In the genomic region with DNA sequence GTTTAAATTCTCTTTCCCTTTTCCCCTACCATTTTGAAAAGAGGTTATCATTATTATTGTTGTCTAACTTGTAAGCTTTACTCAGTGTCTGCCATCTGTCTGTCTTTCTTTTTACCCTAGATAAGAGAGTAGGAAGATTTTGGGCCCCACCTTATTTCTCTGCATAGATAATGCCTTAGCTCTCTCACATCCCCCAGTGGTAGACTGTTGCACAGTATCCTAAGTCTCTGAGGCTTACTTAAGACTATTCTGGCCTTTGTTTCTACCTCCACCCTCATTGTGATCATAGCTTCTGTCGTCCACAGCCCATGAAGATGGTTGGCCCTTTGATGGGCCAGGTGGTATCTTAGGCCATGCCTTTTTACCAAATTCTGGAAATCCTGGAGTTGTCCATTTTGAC, we compare ENCODE assay signal across 12 cellular contexts. TPM values are rescaled to one million over a fixed set of nuclear protein-coding genes. Genes with fewer than 3 reads are reported as not detected.
DNase-seq lines count a peak whose midpoint lies in the region; ATAC-seq, FAIRE-seq and TF ChIP-seq lines count a peak whose summit lies in the region.
"Had no signal": no experiment of that assay in that cellular context is flagged by ENCODE, and none has a peak within 500 bp of the region (broad histone marks: within the 10 kb centered on the region; RNA-seq: fewer than 3 reads in every experiment).

No MANE protein-coding gene starts in this region.

- intact Hi-C loops in GM12878 (cut with micrococcal nuclease; ENCODE audit: unreplicated experiment), result no loop called here

- TF ChIP-seq RAD21 in GM12878 (IDR thresholded peaks at IDR 0.05; ENCODE audit: insufficient read depth, low read depth, low read length), result peak; percentile 30; the same call in 1 of the 2 replicates

- H3K27ac ChIP-seq in GM12878 (ENCODE audit: control insufficient read depth, insufficient read depth), result no peak overlapping the region
- H3K27ac ChIP-seq in osteoblast (ENCODE audit: low read depth, low read length), result no peak overlapping the region

- H2AFZ ChIP-seq in GM12878 (ENCODE audit: control insufficient read depth, low read depth, low read length) (no peak overlapping the region), osteoblast (ENCODE audit: low read length) (no peak overlapping the region)

- CTCF ChIA-PET in GM12878 (lab: Yijun Ruan, JAX), result interaction anchor here (1.4 kb wide), 1 partner anchor 354 kb away, joined by 6 read pairs; the partner anchor contains the start of gene OR51D1

- H3K4me1 ChIP-seq in GM12878 (ENCODE audit: control insufficient read depth, insufficient read depth, low read length), result no peaks in the 10 kb centered on the region
- H3K4me1 ChIP-seq in osteoblast (ENCODE audit: insufficient read depth, low read length), result no peaks in the 10 kb centered on the region

- ATAC-seq in GM12878, result peak; percentile 69
- ATAC-seq: activated CD8-positive, alpha-beta T cell treated with anti-CD3 and anti-CD28 coated beads, Interleukin-2, amount 10 ng/mL, durations not matched to agents 7 days and 5 days; naive thymus-derived CD8-positive, alpha-beta T cell had no signal

- no peak overlapping the region for H3K4me3 ChIP-seq in GM12878
- no peak overlapping the region for H3K4me3 ChIP-seq in osteoblast (ENCODE audit: insufficient read depth, low read length)

- no TSS peak for BruUV-seq in GM12878 (replicated peaks; lab: Mats Ljungman, UMichigan)

- no peaks in the 10 kb centered on the region for H3K36me3 ChIP-seq in GM12878 (ENCODE audit: control insufficient read depth in 2 of 2, insufficient read depth in 2 of 2, low read length in 1 of 2)
- no peaks in the 10 kb centered on the region for H3K36me3 ChIP-seq in osteoblast (ENCODE audit: insufficient read depth, low read length)

- H3K79me2 ChIP-seq in GM12878 (ENCODE audit: control insufficient read depth, insufficient read depth, low read length), result no peaks in the 10 kb centered on the region
- no peaks in the 10 kb centered on the region for H3K79me2 ChIP-seq in osteoblast (ENCODE audit: insufficient read depth, low read length)

- H3K9ac ChIP-seq in GM12878 (ENCODE audit: control insufficient read depth, insufficient read depth, low read length), result no peak overlapping the region

- in situ Hi-C loops in GM12878 (cut with MboI), result loop anchor here (5.0 kb wide), 1 partner anchor 354 kb away; the partner anchor contains the start of gene OR51D1

- peak; percentile 23 for DNase-seq in NAMALWA (ENCODE audit: low spot score)
- DNase-seq in GM12878 (ENCODE audit: low read depth, low spot score), result no peak
- DNase-seq in osteoblast (ENCODE audit: insufficient read length, low spot score, missing footprints), result no peak
- no peak for DNase-seq in NCI-H2029 (lab: John Stamatoyannopoulos, UW)
- DNase-seq in NCI-H345 treated with DMSO at 0.1 percent for 48 hours (lab: John Stamatoyannopoulos, UW; ENCODE audit: unreplicated experiment), result no peak
- DNase-seq in SIG-M5 (lab: John Stamatoyannopoulos, UW), result no peak
- DNase-seq: activated CD8-positive, alpha-beta T cell treated with anti-CD3 and anti-CD28 coated beads, Interleukin-2, amount 10 ng/mL, durations not matched to agents 7 days and 5 days; activated naive CD8-positive, alpha-beta T cell treated with anti-CD3 and anti-CD28 coated beads, Interleukin-2, amount 10 ng/mL, durations not matched to agents 7 days and 5 days; effector CD8-positive, alpha-beta T cell; naive thymus-derived CD8-positive, alpha-beta T cell; stimulated activated CD4-positive, alpha-beta T cell treated with anti-CD3 and anti-CD28 coated beads, Interleukin-12 subunit alpha, Interleukin-12 subunit beta, amount 100 ng/mL, for 4 hours had no signal

- SMC1A ChIA-PET in GM12878 (lab: Charles Lee; ENCODE audit: uncharacterized antibody, unreplicated experiment), result interaction anchor here (1.5 kb wide), 1 partner anchor 354 kb away, joined by 3 read pairs; the partner anchor contains the start of gene OR51D1

- POLR2A ChIA-PET in GM12878 (lab: Charles Lee), result no interaction called here

- whole genome bisulfite sequencing in GM12878 (ENCODE audit: insufficient coverage, insufficient replicate concordance, low lambda C conversion rate, missing lambda C conversion rate), result 0% methylated on average over 1 of the region's 1 CpG

- no peaks in the 10 kb centered on the region for H4K20me1 ChIP-seq in GM12878 (ENCODE audit: control insufficient read depth, insufficient read depth)
- no peaks in the 10 kb centered on the region for H4K20me1 ChIP-seq in osteoblast (ENCODE audit: insufficient read depth, low read length)

- no peak for FAIRE-seq in GM12878 (lab: Jason Lieb, UNC)

- TF ChIP-seq EP300 in GM12878 (IDR thresholded peaks at IDR 0.05; ENCODE audit: borderline replicate concordance in 1 of 2, control insufficient read depth in 1 of 2, low read depth in 2 of 2, low read length in 2 of 2), result no peak

- RAD21 ChIA-PET in GM12878 (lab: Charles Lee; ENCODE audit: unreplicated experiment), result no interaction called here

- H3K9me3 ChIP-seq in GM12878 (replicated peaks; ENCODE audit: control insufficient read depth, insufficient read depth, low read length) (no peaks in the 10 kb centered on the region), osteoblast (ENCODE audit: low read depth, low read length) (no peaks in the 10 kb centered on the region)

- H3K4me2 ChIP-seq in GM12878 (ENCODE audit: control insufficient read depth, insufficient read depth) (no peak overlapping the region), osteoblast (ENCODE audit: insufficient read depth, low read length) (no peak overlapping the region)

- H3K27me3 ChIP-seq in GM12878 (replicated peaks in 1 of 2; ENCODE audit: control insufficient read depth in 2 of 2, insufficient read depth in 2 of 2, low read length in 1 of 2), result no peaks in the 10 kb centered on the region
- H3K27me3 ChIP-seq in osteoblast (ENCODE audit: insufficient read depth, low read length), result no peaks in the 10 kb centered on the region

- TF ChIP-seq POLR2A in GM12878 (IDR thresholded peaks at IDR 0.05; ENCODE audit: low read depth, low read length), result no peak

- TF ChIP-seq CTCF in GM12874 (IDR thresholded peaks at IDR 0.05; ENCODE audit: insufficient read depth, low read depth, low read length) (peak; percentile 39; the same call in 1 of the 2 replicates), GM12878 (IDR thresholded peaks at IDR 0.05 in 2 of 3, conservative IDR thresholded peaks at IDR 0.05 in 1 of 3; ENCODE audit: control insufficient read depth in 2 of 3, extremely low read depth in 1 of 3, insufficient read depth in 1 of 3, low read depth in 3 of 3, low read length in 3 of 3) (peak; percentile 26 to 38 (median 35); a peak in 5 of 6 replicates), osteoblast (IDR thresholded peaks at IDR 0.05; ENCODE audit: extremely low read depth, low read depth, low read length) (peak; percentile 32)

RNA-seq across cellular contexts. Expression of gene OR51L1, which starts 3.6 kb away (rescaled TPM):
- total RNA-seq in GM12878 (2013; cell fraction: nucleolus; rRNA removed), result not detected in 2 replicates
- total RNA-seq in GM12878 (2014; rRNA removed) (not detected in 2 replicates), GM12878 (2014; rRNA removed; fragmentation: Illumina TruSeq; extraction: Trizol) (not detected in 2 replicates), GM12878 (2021) (not detected in 2 replicates), osteoblast (not detected in 2 replicates)
- polyA plus RNA-seq in GM12878 (2011; ENCODE audit: low read depth), result not detected
- polyA plus RNA-seq in GM12878 (2011; rRNA removed) (not detected in 2 replicates), GM12878 (2014; fragmentation: Illumina TruSeq; extraction: Trizol) (not detected in 2 replicates), GM12878 (2014; fragmentation: Nextera tagmentation; extraction: Ambion mirVana) (not detected), GM12878 (2014; rRNA removed) (0.11 TPM in 1 of 2 replicates, not detected in the other), GM12878 (2016; fragmentation: Nextera tagmentation; extraction: Ambion mirVana) (not detected)
- not detected in 2 replicates for polyA plus RNA-seq in GM12878 (2011; cell fraction: cytosol; rRNA removed)
- polyA plus RNA-seq in GM12878 (2011; cell fraction: nucleus; rRNA removed), result not detected in 2 replicates
- polyA plus RNA-seq in GM12878 (2012), result not detected in 2 replicates
- polyA minus RNA-seq in GM12878 (2011; rRNA and poly(A)+ RNA removed), result not detected in 2 replicates
- polyA minus RNA-seq in GM12878 (2011; cell fraction: cytosol; rRNA and poly(A)+ RNA removed), result not detected in 2 replicates
- polyA minus RNA-seq in GM12878 (2011; cell fraction: nucleus; rRNA and poly(A)+ RNA removed), result not detected in 2 replicates
- total RNA-seq: activated CD8-positive, alpha-beta T cell treated with anti-CD3 and anti-CD28 coated beads, Interleukin-2, amount 10 ng/mL, durations not matched to agents 7 days and 5 days; activated naive CD8-positive, alpha-beta T cell treated with anti-CD3 and anti-CD28 coated beads, Interleukin-2, amount 10 ng/mL, durations not matched to agents 7 days and 5 days; naive thymus-derived CD8-positive, alpha-beta T cell had no signal
- polyA plus RNA-seq: naive thymus-derived CD8-positive, alpha-beta T cell had no signal

RNA-seq across cellular contexts. Expression of gene OR51A2, which starts 35.6 kb away (rescaled TPM):
- not detected in 2 replicates for total RNA-seq in GM12878 (2013; cell fraction: nucleolus; rRNA removed)
- total RNA-seq in GM12878 (2014; rRNA removed), result not detected in 2 replicates
- total RNA-seq in GM12878 (2014; rRNA removed; fragmentation: Illumina TruSeq; extraction: Trizol), result not detected in 2 replicates
- not detected in 2 replicates for total RNA-seq in GM12878 (2021)
- polyA plus RNA-seq in GM12878 (2011; ENCODE audit: low read depth), result not detected
- not detected in 2 replicates for polyA plus RNA-seq in GM12878 (2011; rRNA removed)
- polyA plus RNA-seq in GM12878 (2011; cell fraction: cytosol; rRNA removed), result not detected in 2 replicates
- polyA plus RNA-seq in GM12878 (2011; cell fraction: nucleus; rRNA removed), result not detected in 2 replicates
- polyA plus RNA-seq in GM12878 (2012), result not detected in 2 replicates
- polyA plus RNA-seq in GM12878 (2014; fragmentation: Illumina TruSeq; extraction: Trizol), result not detected in 2 replicates
- not detected for polyA plus RNA-seq in GM12878 (2014; fragmentation: Nextera tagmentation; extraction: Ambion mirVana)
- not detected in 2 replicates for polyA plus RNA-seq in GM12878 (2014; rRNA removed)
- not detected for polyA plus RNA-seq in GM12878 (2016; fragmentation: Nextera tagmentation; extraction: Ambion mirVana)
- not detected in 2 replicates for polyA minus RNA-seq in GM12878 (2011; rRNA and poly(A)+ RNA removed)
- not detected in 2 replicates for polyA minus RNA-seq in GM12878 (2011; cell fraction: cytosol; rRNA and poly(A)+ RNA removed)
- polyA minus RNA-seq in GM12878 (2011; cell fraction: nucleus; rRNA and poly(A)+ RNA removed), result not detected in 2 replicates
- total RNA-seq in osteoblast, result not detected in 2 replicates
- total RNA-seq: activated CD8-positive, alpha-beta T cell treated with anti-CD3 and anti-CD28 coated beads, Interleukin-2, amount 10 ng/mL, durations not matched to agents 7 days and 5 days; activated naive CD8-positive, alpha-beta T cell treated with anti-CD3 and anti-CD28 coated beads, Interleukin-2, amount 10 ng/mL, durations not matched to agents 7 days and 5 days; naive thymus-derived CD8-positive, alpha-beta T cell had no signal
- polyA plus RNA-seq: naive thymus-derived CD8-positive, alpha-beta T cell had no signal

RNA-seq across cellular contexts. Expression of gene OR51A4, which starts 43.7 kb away (rescaled TPM):
- not detected in 2 replicates for total RNA-seq in GM12878 (2013; cell fraction: nucleolus; rRNA removed)
- total RNA-seq in GM12878 (2014; rRNA removed) (not detected in 2 replicates), GM12878 (2014; rRNA removed; fragmentation: Illumina TruSeq; extraction: Trizol) (not detected in 2 replicates), GM12878 (2021) (not detected in 2 replicates), osteoblast (not detected in 2 replicates)
- polyA plus RNA-seq in GM12878 (2011; ENCODE audit: low read depth), result not detected
- polyA plus RNA-seq in GM12878 (2011; rRNA removed) (not detected in 2 replicates), GM12878 (2014; fragmentation: Illumina TruSeq; extraction: Trizol) (not detected in 2 replicates), GM12878 (2014; fragmentation: Nextera tagmentation; extraction: Ambion mirVana) (not detected), GM12878 (2014; rRNA removed) (not detected in 2 replicates), GM12878 (2016; fragmentation: Nextera tagmentation; extraction: Ambion mirVana) (not detected)
- polyA plus RNA-seq in GM12878 (2011; cell fraction: cytosol; rRNA removed), result not detected in 2 replicates
- polyA plus RNA-seq in GM12878 (2011; cell fraction: nucleus; rRNA removed), result not detected in 2 replicates
- polyA plus RNA-seq in GM12878 (2012), result not detected in 2 replicates
- not detected in 2 replicates for polyA minus RNA-seq in GM12878 (2011; rRNA and poly(A)+ RNA removed)
- not detected in 2 replicates for polyA minus RNA-seq in GM12878 (2011; cell fraction: cytosol; rRNA and poly(A)+ RNA removed)
- not detected in 2 replicates for polyA minus RNA-seq in GM12878 (2011; cell fraction: nucleus; rRNA and poly(A)+ RNA removed)
- total RNA-seq: activated CD8-positive, alpha-beta T cell treated with anti-CD3 and anti-CD28 coated beads, Interleukin-2, amount 10 ng/mL, durations not matched to agents 7 days and 5 days; activated naive CD8-positive, alpha-beta T cell treated with anti-CD3 and anti-CD28 coated beads, Interleukin-2, amount 10 ng/mL, durations not matched to agents 7 days and 5 days; naive thymus-derived CD8-positive, alpha-beta T cell had no signal
- polyA plus RNA-seq: naive thymus-derived CD8-positive, alpha-beta T cell had no signal

RNA-seq across cellular contexts. Expression of gene OR52J3, which starts 55.3 kb away (rescaled TPM):
- total RNA-seq in GM12878 (2013; cell fraction: nucleolus; rRNA removed), result not detected in 2 replicates
- not detected in 2 replicates for total RNA-seq in GM12878 (2014; rRNA removed)
- total RNA-seq in GM12878 (2014; rRNA removed; fragmentation: Illumina TruSeq; extraction: Trizol), result not detected in 2 replicates
- not detected in 2 replicates for total RNA-seq in GM12878 (2021)
- polyA plus RNA-seq in GM12878 (2011; ENCODE audit: low read depth), result not detected
- polyA plus RNA-seq in GM12878 (2011; rRNA removed), result not detected in 2 replicates
- not detected in 2 replicates for polyA plus RNA-seq in GM12878 (2011; cell fraction: cytosol; rRNA removed)
- polyA plus RNA-seq in GM12878 (2011; cell fraction: nucleus; rRNA removed), result not detected in 2 replicates
- polyA plus RNA-seq in GM12878 (2012), result not detected in 2 replicates
- not detected in 2 replicates for polyA plus RNA-seq in GM12878 (2014; fragmentation: Illumina TruSeq; extraction: Trizol)
- not detected for polyA plus RNA-seq in GM12878 (2014; fragmentation: Nextera tagmentation; extraction: Ambion mirVana)
- not detected in 2 replicates for polyA plus RNA-seq in GM12878 (2014; rRNA removed)
- not detected for polyA plus RNA-seq in GM12878 (2016; fragmentation: Nextera tagmentation; extraction: Ambion mirVana)
- not detected in 2 replicates for polyA minus RNA-seq in GM12878 (2011; rRNA and poly(A)+ RNA removed)
- polyA minus RNA-seq in GM12878 (2011; cell fraction: cytosol; rRNA and poly(A)+ RNA removed), result not detected in 2 replicates
- polyA minus RNA-seq in GM12878 (2011; cell fraction: nucleus; rRNA and poly(A)+ RNA removed), result not detected in 2 replicates
- not detected in 2 replicates for total RNA-seq in osteoblast
- total RNA-seq: activated CD8-positive, alpha-beta T cell treated with anti-CD3 and anti-CD28 coated beads, Interleukin-2, amount 10 ng/mL, durations not matched to agents 7 days and 5 days; activated naive CD8-positive, alpha-beta T cell treated with anti-CD3 and anti-CD28 coated beads, Interleukin-2, amount 10 ng/mL, durations not matched to agents 7 days and 5 days; naive thymus-derived CD8-positive, alpha-beta T cell had no signal
- polyA plus RNA-seq: naive thymus-derived CD8-positive, alpha-beta T cell had no signal
